Comparison of ENCODE assay signal across 31 cellular contexts in genomic region chr13:49125964-49126363, GRCh38.
"Had no signal": no experiment of that assay in that cellular context is flagged by ENCODE, and none has a peak within 500 bp of the region (broad histone marks: within the 10 kb centered on the region; RNA-seq: fewer than 3 reads in every experiment).

No MANE protein-coding gene starts in this region.

- H3K4me3 ChIP-seq: adrenal gland, body of pancreas, coronary artery, dorsolateral prefrontal cortex, skin epidermis, thoracic aorta had no signal

- DNase-seq: activated B cell treated with CpG ODN at 0.5 μM for 24 hours; activated CD4-positive, alpha-beta T cell treated with anti-CD3 and anti-CD28 coated beads, Interleukin-2, amount 50 U/mL, for 1 hour; activated CD8-positive, alpha-beta T cell treated with anti-CD3 and anti-CD28 coated beads for 36 hours; activated gamma-delta T cell treated with Interleukin-2 at 50 U/mL for 16 hours; activated T-cell treated with anti-CD3 and anti-CD28 coated beads, Interleukin-2, amount 50 U/mL, for 4 hours; adrenal gland; aorta; body of pancreas; cerebellar nuclear complex; dorsolateral prefrontal cortex; effector memory CD4-positive, alpha-beta T cell; head of caudate nucleus; hippocampal formation; left cardiac atrium; left ventricle myocardium superior; mammary epithelial cell; stimulated activated CD4-positive, alpha-beta T cell treated with anti-CD3 and anti-CD28 coated beads, Interleukin-12 subunit alpha, Interleukin-12 subunit beta, amount 100 ng/mL, for 4 hours; stimulated activated CD4-positive, alpha-beta T cell treated with anti-CD3 and anti-CD28 coated beads, Interleukin-4, amount 100 ng/mL, for 24 hours; trophoblast cell had no signal

- H3K9me3 Mint-ChIP-seq: activated B cell treated with CpG ODN at 0.5 μM for 24 hours; activated T-helper 17 cell treated with anti-CD3 and anti-CD28 coated beads, Interleukin-2, amount 50 U/mL, for 72 hours had no signal

- H3K4me1 ChIP-seq: body of pancreas had no signal

- H3K27ac Mint-ChIP-seq: activated B cell treated with CpG ODN at 0.5 μM for 24 hours; progenitor cell of endocrine pancreas; stimulated activated effector memory CD8-positive, alpha-beta T cell treated with anti-CD3 and anti-CD28 coated beads, Interleukin-12 subunit alpha, Interleukin-12 subunit beta, amount 100 ng/mL, for 72 hours; stimulated activated naive CD8-positive, alpha-beta T cell treated with anti-CD3 and anti-CD28 coated beads, Interleukin-15, Interleukin-2, amounts not matched to agents 100 ng/mL and 50 ng/mL, for 24 hours; T-helper 2 cell treated with Interferon-gamma antibody and Interleukin-4, amounts not matched to agents 5 μg/mL and 100 μg/mL, for 36 hours had no signal

- H3K27me3 Mint-ChIP-seq: activated B cell treated with CpG ODN at 0.5 μM for 24 hours; activated CD8-positive, alpha-beta T cell treated with anti-CD3 and anti-CD28 coated beads for 36 hours; activated T-helper 17 cell treated with anti-CD3 and anti-CD28 coated beads, Interleukin-2, amount 50 U/mL, for 72 hours; progenitor cell of endocrine pancreas; stimulated activated naive CD8-positive, alpha-beta T cell treated with anti-CD3 and anti-CD28 coated beads, Interleukin-15, Interleukin-2, amounts not matched to agents 100 ng/mL and 50 ng/mL, for 24 hours had no signal

- H3K27ac ChIP-seq: adrenal gland, coronary artery, skin epidermis, thoracic aorta had no signal

- FAIRE-seq: keratinocyte, urothelium cell line had no signal

- H3K27me3 ChIP-seq: adrenal gland, body of pancreas, dorsolateral prefrontal cortex had no signal

- H3K4me3 Mint-ChIP-seq: activated B cell treated with CpG ODN at 0.5 μM for 24 hours; activated CD8-positive, alpha-beta T cell treated with anti-CD3 and anti-CD28 coated beads for 36 hours; activated T-cell treated with anti-CD3 and anti-CD28 coated beads, Interleukin-2, amount 50 U/mL, for 4 hours; activated T-helper 17 cell treated with anti-CD3 and anti-CD28 coated beads, Interleukin-2, amount 50 U/mL, for 72 hours; stimulated activated effector memory CD8-positive, alpha-beta T cell treated with anti-CD3 and anti-CD28 coated beads, Interleukin-12 subunit alpha, Interleukin-12 subunit beta, amount 100 ng/mL, for 72 hours; stimulated activated naive CD8-positive, alpha-beta T cell treated with anti-CD3 and anti-CD28 coated beads, Interleukin-15, Interleukin-2, amounts not matched to agents 100 ng/mL and 50 ng/mL, for 24 hours; T-helper 2 cell treated with Interferon-gamma antibody and Interleukin-4, amounts not matched to agents 5 μg/mL and 100 μg/mL, for 36 hours had no signal

- ATAC-seq: activated CD8-positive, alpha-beta T cell treated with anti-CD3 and anti-CD28 coated beads for 36 hours; activated naive CD4-positive, alpha-beta T cell treated with anti-CD3 and anti-CD28 coated beads, Interleukin-2, amount 50 U/mL, for 72 hours; activated T-cell treated with anti-CD3 and anti-CD28 coated beads, Interleukin-2, amount 50 U/mL, for 4 hours; activated T-helper 17 cell treated with anti-CD3 and anti-CD28 coated beads, Interleukin-2, amount 50 U/mL, for 72 hours; body of pancreas; left cardiac atrium; left ventricle myocardium superior; sciatic nerve; stimulated activated effector memory CD8-positive, alpha-beta T cell treated with anti-CD3 and anti-CD28 coated beads, Interleukin-12 subunit alpha, Interleukin-12 subunit beta, amount 100 ng/mL, for 72 hours had no signal

- H3K9me3 ChIP-seq: adrenal gland, body of pancreas, thoracic aorta had no signal
